Comparison of ENCODE assay signal across 8 cellular contexts in the genomic region with DNA sequence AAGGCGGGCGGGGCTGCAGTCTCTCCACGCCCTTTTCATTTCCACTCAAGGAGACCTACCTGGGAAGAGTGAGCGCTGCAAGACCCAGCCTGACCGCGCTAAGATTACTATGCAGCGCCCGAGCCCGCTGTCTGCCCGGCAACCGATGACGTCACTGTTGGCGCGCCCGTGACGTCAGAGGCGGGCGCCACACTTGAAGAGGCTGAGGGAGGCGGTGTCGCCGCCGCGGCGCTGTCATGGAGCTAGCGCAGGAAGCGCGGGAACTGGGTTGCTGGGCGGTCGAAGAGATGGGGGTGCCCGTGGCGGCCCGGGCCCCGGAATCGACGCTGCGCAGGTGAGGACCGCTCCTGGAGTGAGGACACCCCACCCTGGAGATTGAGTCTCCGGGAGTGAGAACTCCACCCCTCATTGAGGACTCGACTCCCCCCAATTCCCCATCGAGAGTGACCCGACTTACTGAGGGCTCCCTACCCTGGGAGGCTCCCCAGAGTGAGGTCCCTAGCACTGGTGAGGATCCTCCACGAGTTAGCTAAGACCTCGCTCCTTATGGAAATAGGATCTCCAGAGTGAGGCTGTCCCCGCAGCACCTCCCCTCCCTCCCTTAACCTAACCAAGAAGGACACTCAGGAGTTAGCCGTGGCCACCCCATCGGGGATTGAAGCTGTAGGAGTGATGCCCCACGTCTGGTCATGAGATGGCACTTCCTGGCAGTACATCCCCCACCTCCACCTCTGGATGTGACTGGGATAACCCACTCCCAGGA. TPM values are rescaled to one million over a fixed set of nuclear protein-coding genes. Genes with fewer than 3 reads are reported as not detected.
A peak's percentile ranks its signal among the peaks of the same experiment; 100 is the strongest.
DNase-seq lines count a peak whose midpoint lies in the region; ATAC-seq, FAIRE-seq and TF ChIP-seq lines count a peak whose summit lies in the region.

A gene with protein sequence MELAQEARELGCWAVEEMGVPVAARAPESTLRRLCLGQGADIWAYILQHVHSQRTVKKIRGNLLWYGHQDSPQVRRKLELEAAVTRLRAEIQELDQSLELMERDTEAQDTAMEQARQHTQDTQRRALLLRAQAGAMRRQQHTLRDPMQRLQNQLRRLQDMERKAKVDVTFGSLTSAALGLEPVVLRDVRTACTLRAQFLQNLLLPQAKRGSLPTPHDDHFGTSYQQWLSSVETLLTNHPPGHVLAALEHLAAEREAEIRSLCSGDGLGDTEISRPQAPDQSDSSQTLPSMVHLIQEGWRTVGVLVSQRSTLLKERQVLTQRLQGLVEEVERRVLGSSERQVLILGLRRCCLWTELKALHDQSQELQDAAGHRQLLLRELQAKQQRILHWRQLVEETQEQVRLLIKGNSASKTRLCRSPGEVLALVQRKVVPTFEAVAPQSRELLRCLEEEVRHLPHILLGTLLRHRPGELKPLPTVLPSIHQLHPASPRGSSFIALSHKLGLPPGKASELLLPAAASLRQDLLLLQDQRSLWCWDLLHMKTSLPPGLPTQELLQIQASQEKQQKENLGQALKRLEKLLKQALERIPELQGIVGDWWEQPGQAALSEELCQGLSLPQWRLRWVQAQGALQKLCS (plus strand): TSS at position 177 of the 763 bp plus-strand sequence. CDS start 60 bp downstream, at position 237.

- H3K4me2 ChIP-seq in H1 (ENCODE audit: insufficient read depth in 1 of 2, low read depth in 2 of 2, low read length in 2 of 2) (peak within 1 kb of the TSS; percentile 96 to 98), mesenchymal stem cell (ENCODE audit: low read length, poor library complexity, severe bottlenecking) (peak within 1 kb of the TSS; percentile 96)

- H3K18ac ChIP-seq in H1 (ENCODE audit: extremely low read depth, low read length) (peak within 1 kb of the TSS; percentile 66), mesenchymal stem cell (ENCODE audit: low read depth in 1 of 2, low read length in 2 of 2) (peak within 1 kb of the TSS; percentile 54 to 76)

- peak; percentile 61 for ATAC-seq in GM21367 (IDR thresholded peaks at IDR 0.05; ENCODE audit: unreplicated experiment)

- H3K4me1 ChIP-seq in HUES48 (ENCODE audit: control insufficient read depth, insufficient read depth, low read length): no peaks in the 10 kb centered on the region
- peaks cover 4% of the 10 kb centered on the region for H3K4me1 ChIP-seq in NT2/D1 (ENCODE audit: insufficient read depth, insufficient read length)
- peaks cover 0 to 4% (median 2%) of the 10 kb centered on the region in 4 experiments; a peak in 4 of 7 replicates for H3K4me1 ChIP-seq in H1 (replicated peaks in 1 of 4; ENCODE audit: control insufficient read depth in 3 of 4, insufficient read depth in 4 of 4, low read length in 3 of 4)
- peaks cover 11% of the 10 kb centered on the region for H3K4me1 ChIP-seq in mesenchymal stem cell (ENCODE audit: control insufficient read depth, insufficient read depth, low read depth, low read length)

- H3K36me3 ChIP-seq in HUES48 (ENCODE audit: control insufficient read depth, insufficient read depth, low read length): peaks cover 26% of the 10 kb centered on the region
- H3K36me3 ChIP-seq in NT2/D1 (ENCODE audit: insufficient read depth, insufficient read length, low read length): peaks cover 23% of the 10 kb centered on the region
- H3K36me3 ChIP-seq in H1 (ENCODE audit: control insufficient read depth in 2 of 4, insufficient read depth in 4 of 4, low read length in 3 of 4): peaks cover 0 to 6% (median 4%) of the 10 kb centered on the region in 4 experiments; a peak in 3 of 8 replicates
- H3K36me3 ChIP-seq in mesenchymal stem cell (ENCODE audit: control insufficient read depth in 1 of 2, insufficient read depth in 2 of 2, low read depth in 1 of 2, low read length in 2 of 2): peaks cover 7 to 15% of the 10 kb centered on the region in 2 experiments

- H2BK5ac ChIP-seq in H1 (ENCODE audit: low read depth, low read length): peak within 1 kb of the TSS; percentile 66; the same call in 1 of the 2 replicates
- H2BK5ac ChIP-seq in mesenchymal stem cell (ENCODE audit: low read depth, low read length, poor library complexity, severe bottlenecking): no peak within 1 kb of the TSS

- peak in 1 of 2 experiments; percentile 12; a peak in 1 of 4 replicates for TF ChIP-seq RAD21 in H1 (IDR thresholded peaks at IDR 0.05 in 1 of 2, conservative IDR thresholded peaks at IDR 0.05 in 1 of 2; ENCODE audit: low read depth in 2 of 2, low read length in 2 of 2)

- peak within 1 kb of the TSS; percentile 95 for H2AFZ ChIP-seq in H1 (ENCODE audit: low read length)
- H2AFZ ChIP-seq in mesenchymal stem cell (ENCODE audit: low read depth, low read length): peak within 1 kb of the TSS; percentile 92

- H4K8ac ChIP-seq in H1 (ENCODE audit: extremely low read depth, insufficient read depth, low read length) (peak within 1 kb of the TSS; percentile 97), mesenchymal stem cell (ENCODE audit: low read length) (peak within 1 kb of the TSS; percentile 89)

- peak; percentile 94 for DNase-seq in COLO829 (ENCODE audit: low spot score)
- DNase-seq in NT2/D1 (ENCODE audit: low read depth, low spot score): peak; percentile 85
- DNase-seq in activated CD8-positive, alpha-beta memory T cell treated with anti-CD3 and anti-CD28 coated beads for 48 hours (ENCODE audit: low read depth in 2 of 3, low spot score in 2 of 3): peak; percentile 93 to 99 (median 98)
- peak; percentile 81 to 99 for DNase-seq in H1 (ENCODE audit: low read depth in 1 of 2, low spot score in 2 of 2)
- DNase-seq in mesenchymal stem cell: peak; percentile 90
- DNase-seq in stimulated activated CD8-positive, alpha-beta memory T cell treated with anti-CD3 and anti-CD28 coated beads, Interleukin-12 subunit alpha, Interleukin-12 subunit beta, amount 100 ng/mL, for 24 hours (ENCODE audit: extremely low read depth): peak; percentile 80

- no peak within 1 kb of the TSS for H3K14ac ChIP-seq in H1 (ENCODE audit: insufficient read length)
- peak within 1 kb of the TSS in 1 of 2 experiments; percentile 35 for H3K14ac ChIP-seq in mesenchymal stem cell (ENCODE audit: low read length in 2 of 2)

- H4K91ac ChIP-seq in H1 (replicated peaks; ENCODE audit: insufficient read length, low read length) (peak within 1 kb of the TSS; percentile 73), mesenchymal stem cell (ENCODE audit: low read length) (peak within 1 kb of the TSS; percentile 37)

- peak within 1 kb of the TSS; percentile 43 for H3K56ac ChIP-seq in H1 (replicated peaks; ENCODE audit: insufficient read length, low read depth, low read length)

- H2AK5ac ChIP-seq in H1 (ENCODE audit: low read depth, low read length) (no peak within 1 kb of the TSS), mesenchymal stem cell (ENCODE audit: low read length, severe bottlenecking) (no peak within 1 kb of the TSS)

- peaks cover 8% of the 10 kb centered on the region; the same call in 1 of the 2 replicates for H3K23me2 ChIP-seq in H1 (ENCODE audit: low read depth, low read length)

- no peaks in the 10 kb centered on the region for H3K79me2 ChIP-seq in H1 (ENCODE audit: control insufficient read depth in 1 of 2, insufficient read depth in 2 of 2, low read length in 2 of 2)

- no peak for TF ChIP-seq CTCF in H1 (IDR thresholded peaks at IDR 0.05; ENCODE audit: control extremely low read depth in 1 of 3, insufficient read depth in 1 of 3, low read depth in 1 of 3, low read length in 3 of 3)

- no peak for FAIRE-seq in H1 (lab: Jason Lieb, UNC)

- H4K20me1 ChIP-seq in H1 (replicated peaks in 1 of 2; ENCODE audit: control insufficient read depth in 1 of 2, insufficient read depth in 2 of 2, low read length in 2 of 2): no peaks in the 10 kb centered on the region

- no peak within 1 kb of the TSS for H2BK20ac ChIP-seq in H1 (ENCODE audit: low read length)

- H2BK15ac ChIP-seq in H1 (ENCODE audit: low read length) (no peak within 1 kb of the TSS), mesenchymal stem cell (ENCODE audit: low read depth, poor library complexity, severe bottlenecking) (no peak within 1 kb of the TSS)

- peak within 1 kb of the TSS; percentile 84; the same call in 1 of the 2 replicates for H2BK12ac ChIP-seq in H1 (ENCODE audit: low read depth, low read length)
- no peak within 1 kb of the TSS for H2BK12ac ChIP-seq in mesenchymal stem cell (ENCODE audit: low read length in 2 of 2)

- H3K4ac ChIP-seq in H1 (replicated peaks; ENCODE audit: insufficient read length, low read depth, low read length) (peak within 1 kb of the TSS; percentile 87), mesenchymal stem cell (ENCODE audit: low read depth in 1 of 2, low read length in 2 of 2) (no peak within 1 kb of the TSS)

- no peak within 1 kb of the TSS for H2BK120ac ChIP-seq in H1 (replicated peaks; ENCODE audit: low read depth, low read length)
- H2BK120ac ChIP-seq in mesenchymal stem cell (ENCODE audit: low read depth, low read length): no peak within 1 kb of the TSS

- H3K27ac ChIP-seq in HUES48 (ENCODE audit: low read depth, low read length) (peak within 1 kb of the TSS; percentile 60), H1 (ENCODE audit: low read depth, low read length) (peak within 1 kb of the TSS; percentile 78), mesenchymal stem cell (ENCODE audit: low read length, poor library complexity, severe bottlenecking) (no peak within 1 kb of the TSS)

- H4K5ac ChIP-seq in H1 (ENCODE audit: insufficient read length, low read depth, low read length): peak within 1 kb of the TSS; percentile 52

- TF ChIP-seq POLR2A in H1 (IDR thresholded peaks at IDR 0.05; ENCODE audit: control extremely low read depth in 1 of 2, low read depth in 2 of 2, low read length in 2 of 2): peak in 1 of 2 experiments; percentile 90; a peak in 2 of 3 replicates

- H3K23ac ChIP-seq in H1 (ENCODE audit: insufficient read length): no peak within 1 kb of the TSS
- H3K23ac ChIP-seq in mesenchymal stem cell (ENCODE audit: low read length in 2 of 2): peak within 1 kb of the TSS in 1 of 2 experiments; percentile 64

- POLR2A ChIA-PET in H1 (lab: Charles Lee; ENCODE audit: partially characterized antibody): interaction anchor here (0.7 to 3.8 kb wide), 13 partner anchors 8 to 118 kb away, joined by 3 to 16 read pairs (median 5); no protein-coding TSS in a partner anchor

- H3K9me3 ChIP-seq in HUES48 (ENCODE audit: control insufficient read depth, insufficient read depth, low read length) (no peaks in the 10 kb centered on the region; the same call in 1 of the 2 replicates), NT2/D1 (ENCODE audit: insufficient read depth, low read length) (peaks cover 9% of the 10 kb centered on the region; the same call in 1 of the 2 replicates), H1 (ENCODE audit: insufficient read depth in 2 of 2, low read depth in 1 of 2, low read length in 1 of 2) (peaks cover 4 to 5% of the 10 kb centered on the region in 2 experiments; a peak in 3 of 4 replicates), mesenchymal stem cell (ENCODE audit: control insufficient read depth, low read length) (peaks cover 9% of the 10 kb centered on the region)

- H3K27me3 ChIP-seq in HUES48 (ENCODE audit: control insufficient read depth, insufficient read depth, low read length) (peaks cover 5% of the 10 kb centered on the region; the same call in 1 of the 2 replicates), NT2/D1 (ENCODE audit: insufficient read depth, insufficient read length) (peaks cover 6% of the 10 kb centered on the region), H1 (replicated peaks in 1 of 4; ENCODE audit: control insufficient read depth in 3 of 4, extremely low read depth in 1 of 4, insufficient read depth in 3 of 4, low read length in 3 of 4) (peaks cover 0 to 3% (median 0%) of the 10 kb centered on the region in 4 experiments; a peak in 1 of 7 replicates), mesenchymal stem cell (ENCODE audit: control insufficient read depth in 1 of 2, insufficient read depth in 1 of 2, low read length in 2 of 2) (peaks cover 3 to 5% of the 10 kb centered on the region in 2 experiments)

- WGBS in H1 (ENCODE audit: extremely low coverage in 1 of 2, insufficient coverage in 1 of 2, insufficient read length in 1 of 2, insufficient replicate concordance in 2 of 2, low coverage in 1 of 2, low lambda C conversion rate in 2 of 2, missing lambda C conversion rate in 1 of 2), 2 experiments: 2% methylated on average over 45 of the region's 47 CpGs; no CpG with 5 or more reads in 1 of the 2 experiments
- WGBS in mesenchymal stem cell: 2% methylated on average over 47 of the region's 47 CpGs

- no peaks in the 10 kb centered on the region for H3K79me1 ChIP-seq in H1 (ENCODE audit: low read depth, low read length)
- peaks cover 6% of the 10 kb centered on the region for H3K79me1 ChIP-seq in mesenchymal stem cell (replicated peaks; ENCODE audit: low read length, poor library complexity, severe bottlenecking)

- no peak for TF ChIP-seq EP300 in H1 (IDR thresholded peaks at IDR 0.05; ENCODE audit: borderline replicate concordance in 1 of 2, low read depth in 2 of 2, low read length in 2 of 2)

- H3K4me3 ChIP-seq in HUES48 (ENCODE audit: low read depth, low read length): peak within 1 kb of the TSS; percentile 90
- H3K4me3 ChIP-seq in NT2/D1 (ENCODE audit: insufficient read length, low read depth): peak within 1 kb of the TSS; percentile 66
- H3K4me3 ChIP-seq in H1 (ENCODE audit: extremely low read depth in 1 of 4, insufficient read depth in 2 of 4, low read depth in 3 of 4, low read length in 4 of 4): peak within 1 kb of the TSS; percentile 84 to 90 (median 86)
- H3K4me3 ChIP-seq in mesenchymal stem cell (ENCODE audit: insufficient read depth in 1 of 2, low read depth in 1 of 2, low read length in 2 of 2): peak within 1 kb of the TSS; percentile 73 to 98

- H3K9ac ChIP-seq in HUES48 (ENCODE audit: low read depth, low read length): peak within 1 kb of the TSS; percentile 92
- peak within 1 kb of the TSS; percentile 76 for H3K9ac ChIP-seq in NT2/D1 (ENCODE audit: insufficient read length, low read depth)
- peak within 1 kb of the TSS; percentile 86 to 94 (median 88) for H3K9ac ChIP-seq in H1 (replicated peaks in 1 of 4; ENCODE audit: extremely low read depth in 1 of 4, low read depth in 3 of 4, low read length in 3 of 4)
- peak within 1 kb of the TSS; percentile 95 for H3K9ac ChIP-seq in mesenchymal stem cell (ENCODE audit: low read length)

- CTCF ChIA-PET in H1 (lab: Charles Lee; ENCODE audit: partially characterized antibody): interaction anchor here (0.9 to 7.1 kb wide), 7 partner anchors 10 to 100 kb away, joined by 4 to 38 read pairs (median 10); no protein-coding TSS in a partner anchor

RNA-seq across cellular contexts. Expression of the gene that starts here (rescaled TPM):
- total RNA-seq in H1 (2021; fragmentation: NEBNext Ultra II Directional; extraction: Animal tissue kit (Norgen Biotek cat#: 25700)): 18.9 and 25.7 TPM in 2 replicates
- 13.8 and 20.1 TPM in 2 replicates for polyA plus RNA-seq in H1 (2011; rRNA removed)
- 17.4 TPM for polyA plus RNA-seq in H1 (2011; cell fraction: cytosol; rRNA removed)
- polyA plus RNA-seq in H1 (2011; cell fraction: nucleus; rRNA removed): 87.0 TPM
- 19.9 to 28.6 TPM (median 25.9 TPM) in 4 replicates for polyA plus RNA-seq in H1 (2012, experiment 1 of 2)
- polyA plus RNA-seq in H1 (2012, experiment 2 of 2): 14.7 TPM
- polyA plus RNA-seq in H1 (2013, experiment 1 of 2): 14.6 TPM
- polyA plus RNA-seq in H1 (2013, experiment 2 of 2): 11.9 TPM
- polyA minus RNA-seq in H1 (2011; rRNA and poly(A)+ RNA removed): 7.4 and 7.9 TPM in 2 replicates
- polyA minus RNA-seq in H1 (2011; cell fraction: cytosol; rRNA and poly(A)+ RNA removed): 8.0 TPM
- 22.9 TPM for polyA minus RNA-seq in H1 (2011; cell fraction: nucleus; rRNA and poly(A)+ RNA removed)
- polyA plus RNA-seq in mesenchymal stem cell (2013, experiment 1 of 2): 2.4 TPM
- polyA plus RNA-seq in mesenchymal stem cell (2013, experiment 2 of 2): 2.5 TPM
